10 cellular contexts compared by ENCODE assay signal in genomic region chr16:89667000-89667399, GRCh38. TPM values are rescaled to one million over a fixed set of nuclear protein-coding genes. Genes with fewer than 3 reads are reported as not detected.
A peak's percentile ranks its signal among the peaks of the same experiment; 100 is the strongest.
DNase-seq lines count a peak whose midpoint lies in the region; TF ChIP-seq lines count a peak whose summit lies in the region.
"Not testable (repeated sequence)": the region's sequence is repeated elsewhere in the genome, so short reads cannot be mapped to it uniquely, and the experiment has no call there.
"Had no signal": no experiment of that assay in that cellular context is flagged by ENCODE, and none has a peak within 500 bp of the region (broad histone marks: within the 10 kb centered on the region; RNA-seq: fewer than 3 reads in every experiment).

No MANE protein-coding gene starts in this region.

- peaks cover 18% of the 10 kb centered on the region for H3K4me1 ChIP-seq in Loucy (ENCODE audit: insufficient read depth, low read length, poor library complexity, severe bottlenecking)

- H3K9me2 ChIP-seq in Loucy (replicated peaks; ENCODE audit: low read depth, low read length), result not testable (repeated sequence)

- intact Hi-C loops in CD14-positive monocyte (cut with micrococcal nuclease), result not testable (repeated sequence)

- H3K27me3 Mint-ChIP-seq in CD14-positive monocyte (ENCODE audit: low read depth in 3 of 3); activated naive CD8-positive, alpha-beta T cell treated with anti-CD3 and anti-CD28 coated beads for 36 hours: not testable (repeated sequence)

- H3K4me1 Mint-ChIP-seq in CD14-positive monocyte, result peaks cover 12% of the 10 kb centered on the region
- H3K4me1 Mint-ChIP-seq in activated naive CD8-positive, alpha-beta T cell treated with anti-CD3 and anti-CD28 coated beads for 36 hours, result peaks cover 14% of the 10 kb centered on the region

- H3K79me2 ChIP-seq in Loucy (ENCODE audit: insufficient read depth, low read length), result not testable (repeated sequence)

- not testable (repeated sequence) for H3K4me2 ChIP-seq in Loucy (ENCODE audit: low read depth, low read length, poor library complexity, severe bottlenecking)

- TF ChIP-seq POLR2A in erythroblast (IDR thresholded peaks at IDR 0.05; ENCODE audit: low read length), result not testable (repeated sequence)

- not testable (repeated sequence) for DNase-seq in CD14-positive monocyte (ENCODE audit: low spot score)
- DNase-seq in RPMI7951 (ENCODE audit: low read depth) (peak; percentile 61), erythroblast (lab: John Stamatoyannopoulos, UW) (peak; percentile 30 to 45), kidney glomerular epithelial cell (lab: John Stamatoyannopoulos, UW) (peak; percentile 2), renal cortical epithelial cell (ENCODE audit: low read depth) (peak; percentile 15)
- peak; percentile 22 for DNase-seq in activated naive CD8-positive, alpha-beta T cell treated with anti-CD3 and anti-CD28 coated beads for 36 hours

- H4K20me1 ChIP-seq in Loucy (ENCODE audit: insufficient read depth, low read length, poor library complexity, severe bottlenecking), result not testable (repeated sequence)

- H3K4me3 Mint-ChIP-seq in CD14-positive monocyte; activated naive CD8-positive, alpha-beta T cell treated with anti-CD3 and anti-CD28 coated beads for 36 hours: not testable (repeated sequence)

- TF ChIP-seq CTCF in CD14-positive monocyte (IDR thresholded peaks at IDR 0.05) (peak; percentile 31), GM12873 (IDR thresholded peaks at IDR 0.05; ENCODE audit: insufficient read depth, low read depth, low read length, missing control alignments) (peak; percentile 40), Loucy (conservative IDR thresholded peaks at IDR 0.05; ENCODE audit: low read length) (0 out of 2 replicates have a peak, but pooled peaks have one; percentile 16)

- peaks cover 5 to 26% of the 10 kb centered on the region in 2 donors for H3K36me3 Mint-ChIP-seq in CD14-positive monocyte
- H3K36me3 Mint-ChIP-seq in activated naive CD8-positive, alpha-beta T cell treated with anti-CD3 and anti-CD28 coated beads for 36 hours, result peaks cover 25% of the 10 kb centered on the region

- not testable (repeated sequence) for H3K27me3 ChIP-seq in Loucy (ENCODE audit: insufficient read depth, low read length, poor library complexity, severe bottlenecking)

- H3K9me3 ChIP-seq in Loucy (ENCODE audit: insufficient read depth, low read depth, low read length), result not testable (repeated sequence)

- peaks cover 5 to 11% (median 9%) of the 10 kb centered on the region in 7 donors for H3K9me3 Mint-ChIP-seq in CD14-positive monocyte
- not testable (repeated sequence) for H3K9me3 Mint-ChIP-seq in activated naive CD8-positive, alpha-beta T cell treated with anti-CD3 and anti-CD28 coated beads for 36 hours

- H3K9ac ChIP-seq in Loucy (ENCODE audit: low read depth, low read length, poor library complexity, severe bottlenecking), result not testable (repeated sequence)

- not testable (repeated sequence) for H3K27ac Mint-ChIP-seq in CD14-positive monocyte; activated naive CD8-positive, alpha-beta T cell treated with anti-CD3 and anti-CD28 coated beads for 36 hours

- not testable (repeated sequence) for H2AFZ ChIP-seq in Loucy (ENCODE audit: low read length)

- not testable (repeated sequence) for H3K4me3 ChIP-seq in Loucy (ENCODE audit: low read length, poor library complexity, severe bottlenecking)

- not testable (repeated sequence) for H3F3A ChIP-seq in Loucy (ENCODE audit: low read depth)

- H3K36me3 ChIP-seq in Loucy (ENCODE audit: insufficient read depth, low read length), result not testable (repeated sequence)

RNA-seq across cellular contexts. Expression of gene SPATA33, which starts 9.4 kb away (rescaled TPM):
- 1 to 10 TPM; 1.4 to 1.8 TPM for polyA plus RNA-seq in CD14-positive monocyte
- 5.5 and 9.6 TPM in 2 replicates for total RNA-seq in RPMI7951 (2014; rRNA removed; shearing (Covaris generic))
- total RNA-seq in activated naive CD8-positive, alpha-beta T cell treated with anti-CD3 and anti-CD28 coated beads for 36 hours, result 10 to 100 TPM in 1 of 2 experiments, 1 to 10 TPM in 1; 7.0 to 10.2 TPM
- total RNA-seq in renal cortical epithelial cell, result 3.0 and 7.9 TPM in 2 replicates

RNA-seq across cellular contexts. Expression of gene CHMP1A, which starts 9.5 kb away (rescaled TPM):
- polyA plus RNA-seq in CD14-positive monocyte, result 10 to 100 TPM; 57.3 to 76.6 TPM
- total RNA-seq in RPMI7951 (2014; rRNA removed; shearing (Covaris generic)), result 115 and 120 TPM in 2 replicates
- total RNA-seq in activated naive CD8-positive, alpha-beta T cell treated with anti-CD3 and anti-CD28 coated beads for 36 hours, result 10 to 100 TPM; 70.7 to 73.9 TPM
- total RNA-seq in renal cortical epithelial cell, result 109 and 119 TPM in 2 replicates

RNA-seq across cellular contexts. Expression of gene CDK10, which starts 19.5 kb away (rescaled TPM):
- 10 to 100 TPM; 16.5 to 18.3 TPM for polyA plus RNA-seq in CD14-positive monocyte
- 24.5 and 29.0 TPM in 2 replicates for total RNA-seq in RPMI7951 (2014; rRNA removed; shearing (Covaris generic))
- total RNA-seq in activated naive CD8-positive, alpha-beta T cell treated with anti-CD3 and anti-CD28 coated beads for 36 hours, result 10 to 100 TPM; 72.9 to 77.0 TPM
- 33.9 and 56.5 TPM in 2 replicates for total RNA-seq in renal cortical epithelial cell

RNA-seq across cellular contexts. Expression of gene SPATA2L, which starts 34.5 kb away (rescaled TPM):
- polyA plus RNA-seq in CD14-positive monocyte, result 10 to 100 TPM in 1 of 2 donors, 1 to 10 TPM in 1; 10.0 to 15.1 TPM
- 9.5 and 15.1 TPM in 2 replicates for total RNA-seq in RPMI7951 (2014; rRNA removed; shearing (Covaris generic))
- 1 to 10 TPM; 3.2 to 3.3 TPM for total RNA-seq in activated naive CD8-positive, alpha-beta T cell treated with anti-CD3 and anti-CD28 coated beads for 36 hours
- total RNA-seq in renal cortical epithelial cell, result 22.7 and 34.7 TPM in 2 replicates

RNA-seq across cellular contexts. Expression of gene DPEP1, which starts 53.6 kb away (rescaled TPM):
- polyA plus RNA-seq in CD14-positive monocyte, result not detected
- total RNA-seq in RPMI7951 (2014; rRNA removed; shearing (Covaris generic)), result 0.24 and 0.29 TPM in 2 replicates
- total RNA-seq in activated naive CD8-positive, alpha-beta T cell treated with anti-CD3 and anti-CD28 coated beads for 36 hours, result under 1 TPM in 1 of 2 experiments, not detected in 1; 0.16 TPM
- 0.50 and 3.1 TPM in 2 replicates for total RNA-seq in renal cortical epithelial cell
- total RNA-seq: activated T-cell treated with anti-CD3 and anti-CD28 coated beads, Interleukin-2, amount 50 U/mL, for 4 hours; CD4-positive, CD25-positive, alpha-beta regulatory T cell had no signal
- polyA plus RNA-seq: CD4-positive, CD25-positive, alpha-beta regulatory T cell had no signal
